ENCODE assay signal across 8 cellular contexts in the genomic region with DNA sequence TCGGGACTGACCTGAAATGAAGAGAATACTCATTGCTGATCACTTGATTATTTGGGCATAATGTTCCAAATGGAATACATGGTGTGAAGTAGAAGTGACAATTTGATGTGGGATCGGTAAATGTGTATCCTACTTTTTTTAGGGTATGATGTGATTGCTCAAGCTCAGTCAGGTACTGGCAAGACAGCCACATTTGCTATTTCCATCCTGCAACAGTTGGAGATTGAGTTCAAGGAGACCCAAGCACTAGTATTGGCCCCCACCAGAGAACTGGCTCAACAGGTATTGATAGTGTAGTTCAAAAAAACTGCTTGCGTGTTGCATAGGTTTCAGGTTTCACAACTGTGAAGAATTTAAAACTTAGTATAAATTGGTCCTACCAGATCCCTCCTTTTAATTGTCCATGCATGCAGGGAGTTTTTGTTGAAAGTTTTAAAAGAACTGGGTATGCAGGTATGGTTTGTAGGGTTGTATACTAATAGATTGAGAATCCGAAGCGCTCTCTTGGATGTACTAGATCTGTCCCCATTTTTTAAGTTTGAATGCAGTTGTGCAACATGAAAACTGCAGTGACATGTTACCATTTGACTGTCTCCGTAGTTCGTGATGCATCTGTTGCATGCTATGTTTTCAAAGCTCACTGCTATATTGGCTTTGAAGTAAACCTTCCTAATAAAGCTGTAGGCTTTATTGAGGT. TPM values are rescaled to one million over a fixed set of nuclear protein-coding genes. Genes with fewer than 3 reads are reported as not detected.
A peak's percentile ranks its signal among the peaks of the same experiment; 100 is the strongest.
DNase-seq lines count a peak whose midpoint lies in the region; ATAC-seq and TF ChIP-seq lines count a peak whose summit lies in the region.

No MANE protein-coding gene starts in this region.

- peaks cover 71% of the 10 kb centered on the region for H3K36me3 Mint-ChIP-seq in Caco-2 (ENCODE audit: insufficient read depth, unreplicated experiment)

- H3K27me3 ChIP-seq in Caco-2 (replicated peaks; ENCODE audit: control insufficient read depth, insufficient read depth, low read length) (no peaks in the 10 kb centered on the region), MG63 (no peaks in the 10 kb centered on the region), neuron (ENCODE audit: insufficient read depth, low read length) (no peaks in the 10 kb centered on the region)
- H3K27me3 ChIP-seq in effector memory CD4-positive, alpha-beta T cell (replicated peaks; ENCODE audit: control insufficient read depth, insufficient read depth, low read length, poor library complexity, severe bottlenecking): no peaks in the 10 kb centered on the region

- no peaks in the 10 kb centered on the region for H3K9me3 Mint-ChIP-seq in Caco-2 (ENCODE audit: unreplicated experiment)

- H3K4me3 Mint-ChIP-seq in Caco-2 (ENCODE audit: unreplicated experiment): peak overlapping the region; percentile 80

- TF ChIP-seq CTCF in Caco-2 (IDR thresholded peaks at IDR 0.05; ENCODE audit: insufficient read depth in 1 of 2, low read depth in 1 of 2, low read length in 1 of 2, severe bottlenecking in 1 of 2, unreplicated experiment in 1 of 2): no peak

- H3K27ac Mint-ChIP-seq in Caco-2 (ENCODE audit: unreplicated experiment): peak overlapping the region; percentile 95

- CTCF ChIA-PET in Caco-2 (lab: Charles Lee): no interaction called here

- no peak for ATAC-seq in GM18502 (IDR thresholded peaks at IDR 0.05; ENCODE audit: poor library complexity, unreplicated experiment)

- BruUV-seq in Caco-2 (replicated peaks; lab: Mats Ljungman, UMichigan): no TSS peak

- H3K27me3 Mint-ChIP-seq in Caco-2 (ENCODE audit: insufficient read depth, unreplicated experiment): no peaks in the 10 kb centered on the region

- H3K36me3 ChIP-seq in Caco-2 (ENCODE audit: control insufficient read depth, insufficient read depth, low read length): peaks cover 15% of the 10 kb centered on the region
- H3K36me3 ChIP-seq in MG63: peaks cover 65% of the 10 kb centered on the region
- peaks cover 54% of the 10 kb centered on the region for H3K36me3 ChIP-seq in effector memory CD4-positive, alpha-beta T cell (ENCODE audit: control insufficient read depth, insufficient read depth, low read length)
- H3K36me3 ChIP-seq in neuron (ENCODE audit: insufficient read depth, low read length): peaks cover 58% of the 10 kb centered on the region

- H3K27ac ChIP-seq in effector memory CD4-positive, alpha-beta T cell (ENCODE audit: insufficient read depth, low read length, poor library complexity, severe bottlenecking): peak overlapping the region; percentile 98

- POLR2A ChIA-PET in Caco-2 (lab: Charles Lee): no interaction called here

- H3K4me3 ChIP-seq in Caco-2 (ENCODE audit: low read depth, low read length): peak overlapping the region; percentile 88
- peak overlapping the region; percentile 97 for H3K4me3 ChIP-seq in MG63
- H3K4me3 ChIP-seq in effector memory CD4-positive, alpha-beta T cell (ENCODE audit: insufficient read depth, low read depth, low read length, poor library complexity, severe bottlenecking): peak overlapping the region; percentile 97
- peak overlapping the region; percentile 92 for H3K4me3 ChIP-seq in neuron (ENCODE audit: low read length)

- intact Hi-C loops in Caco-2 (cut with micrococcal nuclease; ENCODE audit: unreplicated experiment): no loop called here

- DNase-seq in Caco-2: no peak
- no peak for DNase-seq in MG63
- DNase-seq in effector memory CD4-positive, alpha-beta T cell: no peak
- no peak for DNase-seq in occipital lobe (lab: John Stamatoyannopoulos, UW)
- DNase-seq in NCI-H774 (lab: John Stamatoyannopoulos, UW): no peak
- DNase-seq in NCI-H2171 treated with DMSO at 0.1 percent for 48 hours (lab: John Stamatoyannopoulos, UW): no peak

- no peaks in the 10 kb centered on the region for H3K9me3 ChIP-seq in Caco-2
- no peaks in the 10 kb centered on the region for H3K9me3 ChIP-seq in MG63
- no peaks in the 10 kb centered on the region for H3K9me3 ChIP-seq in effector memory CD4-positive, alpha-beta T cell (ENCODE audit: control insufficient read depth, low read length)
- H3K9me3 ChIP-seq in neuron (ENCODE audit: low read length): no peaks in the 10 kb centered on the region

- H3K4me1 Mint-ChIP-seq in Caco-2 (ENCODE audit: low read depth, unreplicated experiment): peaks cover 17% of the 10 kb centered on the region

- peaks cover 13% of the 10 kb centered on the region; the same call in 1 of the 2 replicates for H3K4me1 ChIP-seq in Caco-2
- H3K4me1 ChIP-seq in effector memory CD4-positive, alpha-beta T cell (ENCODE audit: control insufficient read depth, insufficient read depth, low read length, poor library complexity, severe bottlenecking): peaks cover 29% of the 10 kb centered on the region
- peaks cover 35% of the 10 kb centered on the region for H3K4me1 ChIP-seq in neuron (ENCODE audit: insufficient read depth, low read length)

- no peak overlapping the region for H2AFZ ChIP-seq in neuron (ENCODE audit: low read depth, low read length)

RNA-seq across cellular contexts. Expression of gene EIF4A2, which starts 1.6 kb away (rescaled TPM):
- total RNA-seq in Caco-2 (2022) (346 and 359 TPM in 2 replicates), occipital lobe (1,423 TPM)
- total RNA-seq in MG63 (2014; rRNA removed; shearing (Covaris generic); ENCODE audit: low replicate concordance): 340 and 530 TPM in 2 replicates

RNA-seq across cellular contexts. Expression of gene RFC4, which starts 21.3 kb away (rescaled TPM):
- total RNA-seq in Caco-2 (2022): 52.6 and 62.2 TPM in 2 replicates
- total RNA-seq in MG63 (2014; rRNA removed; shearing (Covaris generic); ENCODE audit: low replicate concordance): 51.6 and 65.3 TPM in 2 replicates
- total RNA-seq in occipital lobe: 29.8 TPM

RNA-seq across cellular contexts. Expression of gene ADIPOQ, which starts 57.5 kb away (rescaled TPM):
- not detected in 2 replicates for total RNA-seq in Caco-2 (2022)
- total RNA-seq in MG63 (2014; rRNA removed; shearing (Covaris generic); ENCODE audit: low replicate concordance): not detected in 2 replicates
- total RNA-seq in occipital lobe: not detected
